Comparison of ENCODE assay signal across 11 cellular contexts in the genomic region with DNA sequence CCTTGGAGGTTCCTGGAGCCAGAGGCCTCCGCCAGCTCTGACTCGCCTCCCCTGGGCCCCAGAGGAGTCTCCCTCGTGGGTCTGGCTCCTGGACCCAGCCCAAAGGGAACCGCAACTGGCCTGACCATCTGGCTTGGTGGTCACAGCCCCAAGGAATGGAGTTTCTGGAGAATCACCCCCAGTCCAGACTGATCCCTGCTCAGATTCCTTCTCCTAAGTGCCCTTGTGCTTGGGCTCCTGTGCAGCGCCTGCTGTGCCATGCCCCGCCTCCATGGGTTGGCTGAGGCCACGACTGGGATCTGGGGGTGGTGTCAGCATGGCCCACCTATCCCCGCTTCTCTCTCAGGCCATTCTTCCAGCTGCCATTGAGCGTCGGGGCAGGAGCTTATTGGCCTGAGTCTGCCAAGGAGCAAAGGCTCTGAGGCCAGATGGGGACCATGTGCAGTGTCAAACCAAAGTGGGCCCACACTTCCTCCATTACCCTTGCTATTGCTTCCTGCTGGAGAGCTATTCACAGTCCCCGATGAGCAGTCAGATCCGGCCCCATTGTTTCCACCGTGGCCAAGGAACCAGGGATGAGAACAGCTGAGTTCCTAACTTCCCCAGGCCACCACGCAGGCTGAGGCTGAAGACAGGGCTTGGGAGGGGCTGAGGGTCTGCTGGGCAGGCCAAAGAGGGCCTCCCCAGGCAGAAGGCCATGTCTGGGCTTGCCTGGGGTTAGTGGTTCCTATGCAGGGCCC. TPM values are rescaled to one million over a fixed set of nuclear protein-coding genes. Genes with fewer than 3 reads are reported as not detected.
DNase-seq lines count a peak whose midpoint lies in the region; ATAC-seq and TF ChIP-seq lines count a peak whose summit lies in the region.
"Had no signal": no experiment of that assay in that cellular context is flagged by ENCODE, and none has a peak within 500 bp of the region (broad histone marks: within the 10 kb centered on the region; RNA-seq: fewer than 3 reads in every experiment).

No MANE protein-coding gene starts in this region.

- H3K9me3 ChIP-seq in RWPE2 (ENCODE audit: severe bottlenecking) (no peaks in the 10 kb centered on the region), esophagus (ENCODE audit: control insufficient read depth in 2 of 2, insufficient read depth in 1 of 2, low read depth in 1 of 2, low read length in 1 of 2) (no peaks in the 10 kb centered on the region), psoas muscle (no peaks in the 10 kb centered on the region)
- no peaks in the 10 kb centered on the region for H3K9me3 ChIP-seq in CD8-positive, alpha-beta T cell (ENCODE audit: low read length)
- H3K9me3 ChIP-seq: HAP-1, mucosa of descending colon had no signal

- H3K4me3 ChIP-seq in RWPE2 (ENCODE audit: severe bottlenecking), result no peak overlapping the region
- H3K4me3 ChIP-seq in esophagus (ENCODE audit: low read depth in 1 of 2, low read length in 2 of 2), result no peak overlapping the region
- H3K4me3 ChIP-seq in psoas muscle, result no peak overlapping the region
- H3K4me3 ChIP-seq in CD8-positive, alpha-beta T cell (ENCODE audit: low read depth, low read length), result no peak overlapping the region
- H3K4me3 ChIP-seq: HAP-1, mucosa of descending colon had no signal

- no peaks in the 10 kb centered on the region for H3K36me3 Mint-ChIP-seq in activated naive CD4-positive, alpha-beta T cell treated with anti-CD3 and anti-CD28 coated beads, Interleukin-2, amount 10 ng/mL, durations not matched to agents 7 days and 5 days
- H3K36me3 Mint-ChIP-seq in CD8-positive, alpha-beta T cell, result no peaks in the 10 kb centered on the region

- H3K4me1 ChIP-seq in RWPE2 (ENCODE audit: insufficient read depth, poor library complexity, severe bottlenecking), result peaks cover 33% of the 10 kb centered on the region
- peaks cover 7 to 24% of the 10 kb centered on the region in 2 donors for H3K4me1 ChIP-seq in esophagus (ENCODE audit: control insufficient read depth in 2 of 2, insufficient read depth in 2 of 2, low read length in 1 of 2)
- peaks cover 22% of the 10 kb centered on the region for H3K4me1 ChIP-seq in psoas muscle
- H3K4me1 ChIP-seq in CD8-positive, alpha-beta T cell (ENCODE audit: insufficient read depth, low read length), result peaks cover 9% of the 10 kb centered on the region

- intact Hi-C loops in psoas muscle (cut with DNase I), result no loop called here
- intact Hi-C loops in CD8-positive, alpha-beta T cell (cut with DNase I, micrococcal nuclease), result no loop called here

- POLR2A ChIA-PET in CD8-positive, alpha-beta T cell (lab: Charles Lee), result no interaction called here

- ATAC-seq in RWPE2 (ENCODE audit: low read depth), result no peak
- no peak for ATAC-seq in psoas muscle
- no peak for ATAC-seq in HG02938 (IDR thresholded peaks at IDR 0.05; ENCODE audit: unreplicated experiment)
- ATAC-seq in CD8-positive, alpha-beta T cell, result no peak

- H3K27me3 ChIP-seq in RWPE2 (ENCODE audit: insufficient read depth, poor library complexity, severe bottlenecking) (no peaks in the 10 kb centered on the region), esophagus (ENCODE audit: control insufficient read depth in 1 of 2, insufficient read depth in 2 of 2, low read length in 2 of 2) (no peaks in the 10 kb centered on the region), psoas muscle (ENCODE audit: insufficient read depth in 3 of 3, low read length in 2 of 3) (no peaks in the 10 kb centered on the region)
- H3K27me3 ChIP-seq in CD8-positive, alpha-beta T cell (ENCODE audit: insufficient read depth, low read length), result no peaks in the 10 kb centered on the region

- DNase-seq in GDM1 (lab: John Stamatoyannopoulos, UW), result peak; percentile 74
- no peak for DNase-seq in RWPE2 (ENCODE audit: low spot score)
- no peak for DNase-seq in psoas muscle
- no peak for DNase-seq in activated naive CD4-positive, alpha-beta T cell treated with anti-CD3 and anti-CD28 coated beads, Interleukin-2, amount 10 ng/mL, durations not matched to agents 7 days and 5 days
- no peak for DNase-seq in midbrain (lab: John Stamatoyannopoulos, UW)
- DNase-seq in CD8-positive, alpha-beta T cell, result no peak
- DNase-seq: T-helper 9 cell had no signal

- H3K4me3 Mint-ChIP-seq in activated naive CD4-positive, alpha-beta T cell treated with anti-CD3 and anti-CD28 coated beads, Interleukin-2, amount 10 ng/mL, durations not matched to agents 7 days and 5 days, result no peak overlapping the region
- no peak overlapping the region for H3K4me3 Mint-ChIP-seq in CD8-positive, alpha-beta T cell

- H3K9me3 Mint-ChIP-seq in activated naive CD4-positive, alpha-beta T cell treated with anti-CD3 and anti-CD28 coated beads, Interleukin-2, amount 10 ng/mL, durations not matched to agents 7 days and 5 days, result no peaks in the 10 kb centered on the region
- no peaks in the 10 kb centered on the region for H3K9me3 Mint-ChIP-seq in CD8-positive, alpha-beta T cell

- H3K27me3 Mint-ChIP-seq in activated naive CD4-positive, alpha-beta T cell treated with anti-CD3 and anti-CD28 coated beads, Interleukin-2, amount 10 ng/mL, durations not matched to agents 7 days and 5 days, result peaks cover 60% of the 10 kb centered on the region
- peaks cover 9% of the 10 kb centered on the region for H3K27me3 Mint-ChIP-seq in CD8-positive, alpha-beta T cell (ENCODE audit: low read depth)

- H3K4me1 Mint-ChIP-seq in activated naive CD4-positive, alpha-beta T cell treated with anti-CD3 and anti-CD28 coated beads, Interleukin-2, amount 10 ng/mL, durations not matched to agents 7 days and 5 days, result peaks cover 19% of the 10 kb centered on the region
- H3K4me1 Mint-ChIP-seq in CD8-positive, alpha-beta T cell (ENCODE audit: low read depth), result peaks cover 15% of the 10 kb centered on the region

- peak overlapping the region; percentile 80 for H3K27ac ChIP-seq in RWPE2 (ENCODE audit: poor library complexity, severe bottlenecking)
- H3K27ac ChIP-seq in esophagus (ENCODE audit: low read depth in 2 of 2, low read length in 1 of 2), result peak overlapping the region; percentile 72 to 73
- H3K27ac ChIP-seq in psoas muscle, result peak overlapping the region; percentile 82
- no peak overlapping the region for H3K27ac ChIP-seq in CD8-positive, alpha-beta T cell (ENCODE audit: low read depth, low read length)

- H3K36me3 ChIP-seq in RWPE2 (ENCODE audit: low read depth) (no peaks in the 10 kb centered on the region), esophagus (ENCODE audit: control insufficient read depth in 2 of 2, insufficient read depth in 2 of 2, low read length in 1 of 2) (no peaks in the 10 kb centered on the region), psoas muscle (ENCODE audit: insufficient read depth in 1 of 2, low read depth in 1 of 2) (peaks cover 0 to 19% of the 10 kb centered on the region in 2 donors)
- H3K36me3 ChIP-seq in CD8-positive, alpha-beta T cell (ENCODE audit: insufficient read depth, low read length), result no peaks in the 10 kb centered on the region
- H3K36me3 ChIP-seq: HAP-1 had no signal

- CTCF ChIA-PET in activated naive CD4-positive, alpha-beta T cell treated with anti-CD3 and anti-CD28 coated beads, Interleukin-2, amount 10 ng/mL, durations not matched to agents 7 days and 5 days (lab: Charles Lee), result interaction anchor here (0.8 to 1.1 kb wide), 3 partner anchors 30 to 680 kb away, joined by 3 read pairs; a partner anchor contains a TSS
- CTCF ChIA-PET in CD8-positive, alpha-beta T cell (lab: Charles Lee), result interaction anchor here (1.2 to 1.9 kb wide), 2 partner anchors 9 to 108 kb away, joined by 3 to 4 read pairs; no protein-coding TSS in a partner anchor

- no peak overlapping the region for H3K27ac Mint-ChIP-seq in activated naive CD4-positive, alpha-beta T cell treated with anti-CD3 and anti-CD28 coated beads, Interleukin-2, amount 10 ng/mL, durations not matched to agents 7 days and 5 days
- no peak overlapping the region for H3K27ac Mint-ChIP-seq in CD8-positive, alpha-beta T cell

- TF ChIP-seq CTCF in RWPE2 (IDR thresholded peaks at IDR 0.05; ENCODE audit: poor library complexity, severe bottlenecking), result no peak
- no peak for TF ChIP-seq CTCF in psoas muscle (IDR thresholded peaks at IDR 0.05)
- no peak for TF ChIP-seq CTCF in CD8-positive, alpha-beta T cell (IDR thresholded peaks at IDR 0.05)

- 32 to 45% methylated on average over 14 of the region's 14 CpGs for WGBS in esophagus, 2 donors
- WGBS in psoas muscle, 3 donors, result 38 to 45% (median 38%) methylated on average over 14 of the region's 14 CpGs

RNA-seq across cellular contexts. Expression of a gene that starts 19.0 kb away (rescaled TPM):
- 1 to 10 TPM; 3.0 to 4.0 TPM for polyA plus RNA-seq in esophagus
- total RNA-seq in psoas muscle, result 10 to 100 TPM; 15.8 to 49.5 (median 34.0) TPM
- polyA plus RNA-seq in psoas muscle, result 10 to 100 TPM in 2 of 3 donors, 1 to 10 TPM in 1; 8.1 to 15.9 (median 10.6) TPM
- not detected for total RNA-seq in CD8-positive, alpha-beta T cell

RNA-seq across cellular contexts. Expression of a gene that starts 46.0 kb away (rescaled TPM):
- polyA plus RNA-seq in esophagus (10 to 100 TPM; 24.0 to 43.4 TPM), psoas muscle (1 to 10 TPM; 3.7 to 4.4 (median 3.8) TPM)
- 1 to 10 TPM; 3.5 to 8.0 (median 3.9) TPM for total RNA-seq in psoas muscle
- total RNA-seq in CD8-positive, alpha-beta T cell, result under 1 TPM; 0.56 to 0.95 TPM

RNA-seq across cellular contexts. Expression of a gene that starts 53.6 kb away (rescaled TPM):
- polyA plus RNA-seq in esophagus (10 to 100 TPM; 59.4 to 91.1 TPM), psoas muscle (10 to 100 TPM; 45.0 to 95.9 (median 87.3) TPM)
- total RNA-seq in psoas muscle, result 10 to 100 TPM; 41.6 to 51.0 (median 43.8) TPM
- total RNA-seq in CD8-positive, alpha-beta T cell, result 10 to 100 TPM; 67.1 to 69.5 TPM

Comparison
In these comparisons a context has a peak if more than half of its experiments do, and no peak if none do; other contexts are left out.
1. RNA of a gene that starts 19.0 kb away (total RNA-seq): 15.8 to 49.5 TPM in psoas muscle; not detected in CD8-positive, alpha-beta T cell; every median in the first group is over 10 times any median in the second.